Comparison of ENCODE assay signal across 8 cellular contexts in genomic region chr5:39074009-39074886, GRCh38. TPM values are rescaled to one million over a fixed set of nuclear protein-coding genes. Genes with fewer than 3 reads are reported as not detected.
DNase-seq lines count a peak whose midpoint lies in the region; ATAC-seq and TF ChIP-seq lines count a peak whose summit lies in the region.

Gene RICTOR, minus strand, starts transcription at chr5:39074399. Its CDS starts 22 bp downstream, at chr5:39074377.

- DNase-seq in AML-193 (lab: John Stamatoyannopoulos, UW) (peak; percentile 63 to 64), NCI-H460 (ENCODE audit: extremely low read depth, low read depth) (peak; percentile 85), cerebellum (ENCODE audit: low spot score) (peak; percentile 92), kidney glomerular epithelial cell (lab: John Stamatoyannopoulos, UW) (peak; percentile 91)
- peak; percentile 86 to 89 for DNase-seq in activated CD4-positive, alpha-beta T cell treated with anti-CD3 and anti-CD28 coated beads for 24 hours (ENCODE audit: low read depth in 2 of 2)
- DNase-seq in stimulated activated CD4-positive, alpha-beta T cell treated with anti-CD3 and anti-CD28 coated beads, Interleukin-1b, Interleukin-23, amount 100 ng/mL, for 1 hour (ENCODE audit: low read depth in 2 of 2), result peak; percentile 72 to 83

- peak; percentile 76 for TF ChIP-seq POLR2A in GM19193 (IDR thresholded peaks at IDR 0.05; ENCODE audit: extremely low read depth, insufficient read depth, insufficient read length)

- ATAC-seq in HG03432 (IDR thresholded peaks at IDR 0.05; ENCODE audit: unreplicated experiment), result peak; percentile 82

RNA-seq across cellular contexts. Expression of gene RICTOR, which starts in this region (rescaled TPM):
- total RNA-seq in NCI-H460 (2014; rRNA removed; shearing (Covaris generic)), result 23.8 and 24.5 TPM in 2 replicates
- 8.3 and 16.8 TPM in 2 replicates for polyA plus RNA-seq in NCI-H460 (2014; cell fraction: nucleus; rRNA removed)
- 90.4 TPM for total RNA-seq in cerebellum

Comparison
In these comparisons a context has a peak if more than half of its experiments do, and no peak if none do; other contexts are left out.
1. Peak in every context shown above with its lines: DNase-seq and ATAC-seq.